ENCODE assay signal across 1 cellular context in the genomic region with DNA sequence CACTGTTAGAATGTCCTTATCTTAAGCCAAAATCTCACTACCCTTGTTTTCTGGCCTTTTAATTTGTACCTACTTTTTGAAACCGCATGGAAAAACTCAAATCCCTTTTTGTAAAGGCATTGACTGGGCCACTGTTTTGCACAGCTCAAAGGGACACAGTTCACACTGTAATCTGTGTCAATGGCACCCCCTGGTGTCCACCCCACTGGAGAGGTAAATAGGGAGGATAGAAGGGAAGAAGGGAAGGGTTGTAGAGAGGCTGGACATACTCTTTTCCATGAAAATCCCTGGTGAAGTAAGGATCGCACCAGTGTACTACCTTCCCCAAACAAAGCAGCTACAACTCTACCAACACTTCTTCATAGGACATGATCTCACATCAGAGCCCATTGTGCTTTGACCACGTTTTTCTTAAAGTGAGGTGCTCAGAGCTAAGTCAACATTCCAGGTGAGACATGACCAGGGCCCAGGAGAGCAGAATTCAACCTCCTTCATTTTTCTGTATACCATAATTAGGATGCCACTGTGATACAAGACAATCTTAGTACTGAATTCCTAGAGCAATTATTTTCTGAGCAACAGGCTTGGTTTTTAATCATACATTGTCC.
TF ChIP-seq lines count a peak whose summit lies in the region.

No MANE protein-coding gene starts in this region.

TF ChIP-seq in GM12878, 131 proteins besides CTCF, POLR2A, EP300 and RAD21 (continued from another document):
- TF ChIP-seq BCLAF1 (IDR thresholded peaks at IDR 0.05) (no peak), KAT2A (conservative IDR thresholded peaks at IDR 0.05; ENCODE audit: control insufficient read depth, low read depth, low read length) (no peak), RAD51 (IDR thresholded peaks at IDR 0.05) (no peak), CREB1 (IDR thresholded peaks at IDR 0.05; ENCODE audit: low read depth) (no peak), ESRRA (IDR thresholded peaks at IDR 0.05; ENCODE audit: low read length) (no peak), EED (IDR thresholded peaks at IDR 0.05; ENCODE audit: low read depth) (peak; percentile 39; the same call in 1 of the 2 replicates), MYC (IDR thresholded peaks at IDR 0.05; ENCODE audit: insufficient read depth, insufficient read length, insufficient replicate concordance, low read length, severe bottlenecking) (no peak), CEBPB (IDR thresholded peaks at IDR 0.05; ENCODE audit: borderline replicate concordance in 1 of 2, low read depth in 2 of 2, low read length in 2 of 2) (no peak), MTA2 (IDR thresholded peaks at IDR 0.05; ENCODE audit: low read depth) (no peak), YY1 (IDR thresholded peaks at IDR 0.05; ENCODE audit: low read depth, low read length) (peak; percentile 78), SMC3 (IDR thresholded peaks at IDR 0.05; ENCODE audit: borderline replicate concordance, low read length) (peak; percentile 100), RB1 (IDR thresholded peaks at IDR 0.05; ENCODE audit: borderline replicate concordance) (peak; percentile 48; the same call in 1 of the 2 replicates), NKRF (conservative IDR thresholded peaks at IDR 0.05) (no peak), SIN3A (IDR thresholded peaks at IDR 0.05; ENCODE audit: low read depth, low read length) (no peak), ZNF24 (IDR thresholded peaks at IDR 0.05) (0 out of 2 replicates have a peak, but pooled peaks have one; percentile 57), IKZF2 (IDR thresholded peaks at IDR 0.05) (peak; percentile 31 to 63), FOS (IDR thresholded peaks at IDR 0.05; ENCODE audit: borderline replicate concordance, extremely low read depth, insufficient read length) (no peak), ZNF274 (IDR thresholded peaks at IDR 0.05; ENCODE audit: insufficient read depth, insufficient read length) (no peak), ZSCAN29 (IDR thresholded peaks at IDR 0.05) (no peak), ZBTB33 (IDR thresholded peaks at IDR 0.05) (no peak), FOXM1 (IDR thresholded peaks at IDR 0.05; ENCODE audit: low read depth, low read length) (0 out of 2 replicates have a peak, but pooled peaks have one; percentile 36), SMARCA5 (IDR thresholded peaks at IDR 0.05) (peak; percentile 76; the same call in 1 of the 2 replicates)
- TF ChIP-seq, protein P1, sequence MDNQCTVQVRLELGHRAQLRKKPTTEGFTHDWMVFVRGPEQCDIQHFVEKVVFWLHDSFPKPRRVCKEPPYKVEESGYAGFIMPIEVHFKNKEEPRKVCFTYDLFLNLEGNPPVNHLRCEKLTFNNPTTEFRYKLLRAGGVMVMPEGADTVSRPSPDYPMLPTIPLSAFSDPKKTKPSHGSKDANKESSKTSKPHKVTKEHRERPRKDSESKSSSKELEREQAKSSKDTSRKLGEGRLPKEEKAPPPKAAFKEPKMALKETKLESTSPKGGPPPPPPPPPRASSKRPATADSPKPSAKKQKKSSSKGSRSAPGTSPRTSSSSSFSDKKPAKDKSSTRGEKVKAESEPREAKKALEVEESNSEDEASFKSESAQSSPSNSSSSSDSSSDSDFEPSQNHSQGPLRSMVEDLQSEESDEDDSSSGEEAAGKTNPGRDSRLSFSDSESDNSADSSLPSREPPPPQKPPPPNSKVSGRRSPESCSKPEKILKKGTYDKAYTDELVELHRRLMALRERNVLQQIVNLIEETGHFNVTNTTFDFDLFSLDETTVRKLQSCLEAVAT (IDR thresholded peaks at IDR 0.05) = 0 out of 2 replicates have a peak, but pooled peaks have one; percentile 27
- TF ChIP-seq, protein P2, sequence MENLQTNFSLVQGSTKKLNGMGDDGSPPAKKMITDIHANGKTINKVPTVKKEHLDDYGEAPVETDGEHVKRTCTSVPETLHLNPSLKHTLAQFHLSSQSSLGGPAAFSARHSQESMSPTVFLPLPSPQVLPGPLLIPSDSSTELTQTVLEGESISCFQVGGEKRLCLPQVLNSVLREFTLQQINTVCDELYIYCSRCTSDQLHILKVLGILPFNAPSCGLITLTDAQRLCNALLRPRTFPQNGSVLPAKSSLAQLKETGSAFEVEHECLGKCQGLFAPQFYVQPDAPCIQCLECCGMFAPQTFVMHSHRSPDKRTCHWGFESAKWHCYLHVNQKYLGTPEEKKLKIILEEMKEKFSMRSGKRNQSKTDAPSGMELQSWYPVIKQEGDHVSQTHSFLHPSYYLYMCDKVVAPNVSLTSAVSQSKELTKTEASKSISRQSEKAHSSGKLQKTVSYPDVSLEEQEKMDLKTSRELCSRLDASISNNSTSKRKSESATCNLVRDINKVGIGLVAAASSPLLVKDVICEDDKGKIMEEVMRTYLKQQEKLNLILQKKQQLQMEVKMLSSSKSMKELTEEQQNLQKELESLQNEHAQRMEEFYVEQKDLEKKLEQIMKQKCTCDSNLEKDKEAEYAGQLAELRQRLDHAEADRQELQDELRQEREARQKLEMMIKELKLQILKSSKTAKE (IDR thresholded peaks at IDR 0.05; ENCODE audit: low read depth, poor library complexity, severe bottlenecking) = peak; percentile 62
